Comparison of ENCODE assay signal across 22 cellular contexts in genomic region chr3:162487138-162487537, GRCh38.
DNase-seq lines count a peak whose midpoint lies in the region; ATAC-seq, FAIRE-seq and TF ChIP-seq lines count a peak whose summit lies in the region.
"Had no signal": no experiment of that assay in that cellular context is flagged by ENCODE, and none has a peak within 500 bp of the region (broad histone marks: within the 10 kb centered on the region; RNA-seq: fewer than 3 reads in every experiment).

No MANE protein-coding gene starts in this region.

- no peak overlapping the region for H2BK5ac ChIP-seq in H1 (ENCODE audit: low read depth, low read length)

- H3K27me3 Mint-ChIP-seq in MCF 10A (ENCODE audit: insufficient read depth, unreplicated experiment): no peaks in the 10 kb centered on the region
- H3K27me3 Mint-ChIP-seq: CD4-positive, CD25-positive, alpha-beta regulatory T cell had no signal

- H3K4me2 ChIP-seq in mammary epithelial cell (ENCODE audit: insufficient read depth, low read depth, low read length) (no peak overlapping the region), H1 (ENCODE audit: insufficient read depth in 1 of 2, low read depth in 2 of 2, low read length in 2 of 2) (no peak overlapping the region)
- H3K4me2 ChIP-seq: GM23338 had no signal

- H3K4me1 ChIP-seq in mammary epithelial cell (ENCODE audit: insufficient read depth, low read length) (no peaks in the 10 kb centered on the region), adipocyte (ENCODE audit: control insufficient read depth, insufficient read depth, low read length) (peaks cover 5% of the 10 kb centered on the region), H1 (replicated peaks in 1 of 4; ENCODE audit: control insufficient read depth in 3 of 4, insufficient read depth in 4 of 4, low read length in 3 of 4) (no peaks in the 10 kb centered on the region)

- dilution Hi-C loops in mammary epithelial cell (cut with HindIII; ENCODE audit: low sequenced_read_pairs): no loop called here

- no peak overlapping the region for H3K18ac ChIP-seq in H1 (ENCODE audit: extremely low read depth, low read length)

- H2BK120ac ChIP-seq in H1 (replicated peaks; ENCODE audit: low read depth, low read length): no peak overlapping the region

- no peak for TF ChIP-seq POLR2A in H1 (IDR thresholded peaks at IDR 0.05; ENCODE audit: control extremely low read depth in 1 of 2, low read depth in 2 of 2, low read length in 2 of 2)

- H3K4me3 Mint-ChIP-seq in MCF 10A (ENCODE audit: unreplicated experiment): no peak overlapping the region
- H3K4me3 Mint-ChIP-seq: CD4-positive, CD25-positive, alpha-beta regulatory T cell; GM23338 had no signal

- TF ChIP-seq RAD21 in H1 (IDR thresholded peaks at IDR 0.05 in 1 of 2, conservative IDR thresholded peaks at IDR 0.05 in 1 of 2; ENCODE audit: low read depth in 2 of 2, low read length in 2 of 2): no peak

- H3K79me1 ChIP-seq in H1 (ENCODE audit: low read depth, low read length): no peaks in the 10 kb centered on the region

- H3K36me3 ChIP-seq in mammary epithelial cell (ENCODE audit: insufficient read depth, low read length): no peaks in the 10 kb centered on the region
- no peaks in the 10 kb centered on the region for H3K36me3 ChIP-seq in adipocyte (ENCODE audit: control insufficient read depth, insufficient read depth, low read length, severe bottlenecking)
- no peaks in the 10 kb centered on the region for H3K36me3 ChIP-seq in H1 (ENCODE audit: control insufficient read depth in 2 of 4, insufficient read depth in 4 of 4, low read length in 3 of 4)
- H3K36me3 ChIP-seq: HAP-1, MG63 had no signal

- H2BK15ac ChIP-seq in H1 (ENCODE audit: low read length): no peak overlapping the region

- no peaks in the 10 kb centered on the region for H3K27me3 ChIP-seq in mammary epithelial cell (ENCODE audit: insufficient read depth, low read length)
- H3K27me3 ChIP-seq in adipocyte (replicated peaks; ENCODE audit: control insufficient read depth, insufficient read depth, low read length): no peaks in the 10 kb centered on the region
- no peaks in the 10 kb centered on the region for H3K27me3 ChIP-seq in H1 (replicated peaks in 1 of 4; ENCODE audit: control insufficient read depth in 3 of 4, extremely low read depth in 1 of 4, insufficient read depth in 3 of 4, low read length in 3 of 4)
- H3K27me3 ChIP-seq: MG63 had no signal

- no peaks in the 10 kb centered on the region for H3K9me3 Mint-ChIP-seq in MCF 10A (ENCODE audit: unreplicated experiment)

- H4K5ac ChIP-seq in H1 (ENCODE audit: insufficient read length, low read depth, low read length): no peak overlapping the region

- H3K27ac ChIP-seq in mammary epithelial cell (ENCODE audit: insufficient read depth, low read depth, low read length): no peak overlapping the region
- H3K27ac ChIP-seq in H1 (ENCODE audit: low read depth, low read length): no peak overlapping the region
- H3K27ac ChIP-seq: 22Rv1, HL-60, RWPE1 had no signal

- no peak overlapping the region for H2AK5ac ChIP-seq in H1 (ENCODE audit: low read depth, low read length)

- TF ChIP-seq EP300 in H1 (IDR thresholded peaks at IDR 0.05; ENCODE audit: borderline replicate concordance in 1 of 2, low read depth in 2 of 2, low read length in 2 of 2): no peak

- in situ Hi-C loops in mammary epithelial cell (cut with MboI; ENCODE audit: low sequenced_read_pairs in 2 of 2): no loop called here

- no peaks in the 10 kb centered on the region for H3K36me3 Mint-ChIP-seq in MCF 10A (ENCODE audit: insufficient read depth, unreplicated experiment)
- H3K36me3 Mint-ChIP-seq: CD4-positive, CD25-positive, alpha-beta regulatory T cell had no signal

- POLR2A ChIA-PET in MCF 10A (lab: Yijun Ruan, JAX): interaction anchor here (0.7 kb wide), 1 partner anchor 30 kb away, joined by 3 read pairs; no protein-coding TSS in a partner anchor
- POLR2A ChIA-PET in H1 (lab: Charles Lee; ENCODE audit: partially characterized antibody): no interaction called here

- ATAC-seq in HG03460 (IDR thresholded peaks at IDR 0.05; ENCODE audit: unreplicated experiment): no peak
- ATAC-seq: GM23338, Panc1 had no signal

- no peak overlapping the region for H3K27ac Mint-ChIP-seq in MCF 10A (ENCODE audit: low read depth, unreplicated experiment)
- H3K27ac Mint-ChIP-seq: CD4-positive, CD25-positive, alpha-beta regulatory T cell; GM23338 had no signal

- no peak overlapping the region for H3K56ac ChIP-seq in H1 (replicated peaks; ENCODE audit: insufficient read length, low read depth, low read length)

- H3K4ac ChIP-seq in H1 (replicated peaks; ENCODE audit: insufficient read length, low read depth, low read length): no peak overlapping the region

- TF ChIP-seq CTCF in MCF 10A (IDR thresholded peaks at IDR 0.05; ENCODE audit: unreplicated experiment) (no peak), mammary epithelial cell (conservative IDR thresholded peaks at IDR 0.05 in 1 of 2, IDR thresholded peaks at IDR 0.05 in 1 of 2; ENCODE audit: extremely low read depth in 1 of 2, insufficient read depth in 1 of 2, low read depth in 1 of 2, low read length in 2 of 2) (no peak), H1 (IDR thresholded peaks at IDR 0.05; ENCODE audit: control extremely low read depth in 1 of 3, insufficient read depth in 1 of 3, low read depth in 1 of 3, low read length in 3 of 3) (no peak)

- peak; percentile 25 for DNase-seq in MCF 10A (ENCODE audit: unreplicated experiment)
- DNase-seq in mammary epithelial cell: no peak
- DNase-seq in adipocyte (ENCODE audit: low read depth): peak; percentile 8
- DNase-seq in H1 (ENCODE audit: low read depth in 1 of 2, low spot score in 2 of 2): no peak
- peak; percentile 21 for DNase-seq in skeletal muscle cell (ENCODE audit: low read depth)
- DNase-seq in activated naive CD4-positive, alpha-beta T cell (lab: John Stamatoyannopoulos, UW): no peak
- DNase-seq in MV-4-11 (lab: John Stamatoyannopoulos, UW): no peak
- DNase-seq: CD4-positive, CD25-positive, alpha-beta regulatory T cell; MG63; NCI-H2029; NCI-H446 treated with DMSO at 0.1 percent for 48 hours; NCI-H526 treated with DMSO at 0.1 percent for 48 hours; SHP77 had no signal

- H3K9me3 ChIP-seq in mammary epithelial cell (replicated peaks; ENCODE audit: insufficient read depth, low read length) (no peaks in the 10 kb centered on the region), adipocyte (ENCODE audit: control insufficient read depth, low read length) (no peaks in the 10 kb centered on the region), H1 (ENCODE audit: insufficient read depth in 2 of 2, low read depth in 1 of 2, low read length in 1 of 2) (no peaks in the 10 kb centered on the region)
- H3K9me3 ChIP-seq: HAP-1, MG63 had no signal

- H4K91ac ChIP-seq in H1 (replicated peaks; ENCODE audit: insufficient read length, low read length): no peak overlapping the region

- H3K79me2 ChIP-seq in mammary epithelial cell (ENCODE audit: insufficient read depth, low read length): no peaks in the 10 kb centered on the region
- no peaks in the 10 kb centered on the region for H3K79me2 ChIP-seq in H1 (ENCODE audit: control insufficient read depth in 1 of 2, insufficient read depth in 2 of 2, low read length in 2 of 2)

- H4K8ac ChIP-seq in H1 (ENCODE audit: extremely low read depth, insufficient read depth, low read length): no peak overlapping the region

- H3K14ac ChIP-seq in H1 (ENCODE audit: insufficient read length): no peak overlapping the region

- H3K4me1 Mint-ChIP-seq in MCF 10A (ENCODE audit: insufficient read depth, unreplicated experiment): peaks cover 10% of the 10 kb centered on the region
- H3K4me1 Mint-ChIP-seq: CD4-positive, CD25-positive, alpha-beta regulatory T cell; GM23338 had no signal

- no peak overlapping the region for H3K4me3 ChIP-seq in mammary epithelial cell (replicated peaks in 1 of 3; ENCODE audit: insufficient read depth in 1 of 3, low read depth in 2 of 3, low read length in 3 of 3)
- H3K4me3 ChIP-seq in adipocyte (ENCODE audit: low read length): no peak overlapping the region
- H3K4me3 ChIP-seq in H1 (ENCODE audit: extremely low read depth in 1 of 4, insufficient read depth in 2 of 4, low read depth in 3 of 4, low read length in 4 of 4): no peak overlapping the region
- no peak overlapping the region for H3K4me3 ChIP-seq in skeletal muscle cell (ENCODE audit: low read depth, low read length)
- H3K4me3 ChIP-seq: GM23338, HAP-1, MG63 had no signal

- no peak for FAIRE-seq in H1 (lab: Jason Lieb, UNC)
- FAIRE-seq: D721Med, GM18507 had no signal

- intact Hi-C loops in MCF 10A (cut with micrococcal nuclease): no loop called here
- intact Hi-C loops in mammary epithelial cell (cut with micrococcal nuclease): no loop called here

- H3K23ac ChIP-seq in H1 (ENCODE audit: insufficient read length): no peak overlapping the region

- BruUV-seq in MCF 10A (replicated peaks; lab: Mats Ljungman, UMichigan) (no TSS peak), mammary epithelial cell (replicated peaks; lab: Mats Ljungman, UMichigan) (no TSS peak)

- H3K9ac ChIP-seq in mammary epithelial cell (ENCODE audit: insufficient read depth, low read length): no peak overlapping the region
- no peak overlapping the region for H3K9ac ChIP-seq in adipocyte (ENCODE audit: low read length)
- H3K9ac ChIP-seq in H1 (replicated peaks in 1 of 4; ENCODE audit: extremely low read depth in 1 of 4, low read depth in 3 of 4, low read length in 3 of 4): no peak overlapping the region

- H4K20me1 ChIP-seq in mammary epithelial cell (ENCODE audit: insufficient read depth, low read length): no peaks in the 10 kb centered on the region
- no peaks in the 10 kb centered on the region for H4K20me1 ChIP-seq in H1 (replicated peaks in 1 of 2; ENCODE audit: control insufficient read depth in 1 of 2, insufficient read depth in 2 of 2, low read length in 2 of 2)

- 86% methylated on average over 1 of the region's 1 CpG for WGBS in mammary epithelial cell (ENCODE audit: low coverage, missing lambda C conversion rate)
- 94% methylated on average over 1 of the region's 1 CpG; no CpG with 5 or more reads in 1 of the 2 experiments for WGBS in H1 (ENCODE audit: extremely low coverage in 1 of 2, insufficient coverage in 1 of 2, insufficient read length in 1 of 2, insufficient replicate concordance in 2 of 2, low coverage in 1 of 2, low lambda C conversion rate in 2 of 2, missing lambda C conversion rate in 1 of 2), 2 experiments

- CTCF ChIA-PET in MCF 10A (lab: Yijun Ruan, JAX): interaction anchor here (0.6 to 0.9 kb wide), 2 partner anchors 191 to 350 kb away, joined by 3 to 4 read pairs; no protein-coding TSS in a partner anchor
- CTCF ChIA-PET in mammary epithelial cell (lab: Charles Lee; ENCODE audit: low non-redundant PET): no interaction called here
- CTCF ChIA-PET in H1 (lab: Charles Lee; ENCODE audit: partially characterized antibody): no interaction called here

- H2BK12ac ChIP-seq in H1 (ENCODE audit: low read depth, low read length): no peak overlapping the region

- H2AFZ ChIP-seq in mammary epithelial cell (ENCODE audit: low read depth, low read length): no peak overlapping the region
- no peak overlapping the region for H2AFZ ChIP-seq in H1 (ENCODE audit: low read length)
- H2AFZ ChIP-seq: GM23338 had no signal

- H3K23me2 ChIP-seq in H1 (ENCODE audit: low read depth, low read length): no peaks in the 10 kb centered on the region

- no peak overlapping the region for H2BK20ac ChIP-seq in H1 (ENCODE audit: low read length)

TF ChIP-seq in H1, 55 proteins besides CTCF, POLR2A, EP300 and RAD21 (continues in another document):
- TF ChIP-seq RNF2 (IDR thresholded peaks at IDR 0.05; ENCODE audit: borderline replicate concordance, low read depth, low read length, missing control alignments, poor library complexity, severe bottlenecking): no peak

Comparison
In these comparisons a context has a peak if more than half of its experiments do, and no peak if none do; other contexts are left out.
1. DNase-seq: peak in MCF 10A (single experiment), adipocyte (single experiment) and skeletal muscle cell (single experiment); none in mammary epithelial cell (single experiment), H1 (0 of 2), activated naive CD4-positive, alpha-beta T cell (0 of 4) and MV-4-11 (single experiment).